ENCODE assay signal across 11 cellular contexts in the genomic region with DNA sequence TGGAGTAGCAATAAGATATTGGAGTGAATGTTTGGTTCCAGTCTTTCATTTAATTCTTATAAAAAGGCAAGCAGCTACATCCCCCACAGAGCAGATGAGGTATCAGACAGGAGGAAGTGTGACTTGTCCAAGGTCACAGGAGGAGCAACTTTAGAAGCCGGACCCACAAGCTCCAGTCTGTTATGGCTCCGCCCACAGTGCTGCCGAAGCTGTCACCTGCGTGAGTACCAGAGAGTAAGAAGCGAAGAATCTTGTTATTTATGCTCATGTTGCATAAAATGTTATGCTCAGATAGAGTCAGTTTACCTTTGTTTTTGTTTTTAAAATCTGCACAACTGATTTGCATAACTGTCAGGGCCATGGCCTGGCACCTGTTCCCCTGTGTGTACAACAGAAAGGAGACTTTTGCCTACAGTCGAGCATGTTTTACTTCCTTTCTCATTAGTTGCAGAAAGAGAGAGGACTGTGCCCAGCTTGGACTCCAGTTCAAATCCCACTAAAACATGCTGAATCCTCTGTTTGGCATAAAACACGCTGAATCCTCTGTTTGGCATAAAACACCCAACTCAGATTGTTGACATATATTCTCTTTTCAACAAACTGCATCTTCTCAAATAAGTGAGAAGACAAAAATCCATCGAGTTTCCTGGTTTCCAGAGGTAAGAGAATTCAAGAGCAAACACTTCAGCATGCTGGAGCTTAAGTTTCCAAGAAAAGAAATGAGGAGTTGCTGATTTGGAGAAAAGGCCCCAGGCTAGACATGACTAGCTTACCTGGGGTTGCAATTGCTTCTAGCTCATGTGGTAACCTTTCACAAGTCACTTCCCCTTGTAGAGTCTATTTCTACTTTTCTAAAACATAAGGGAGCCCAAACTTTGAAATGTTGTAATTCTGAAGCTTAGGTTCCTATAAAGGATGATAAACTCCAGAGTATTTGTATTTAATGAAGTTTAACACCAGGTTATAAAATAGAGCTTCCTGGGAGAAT.
DNase-seq lines count a peak whose midpoint lies in the region; ATAC-seq lines count a peak whose summit lies in the region.
"Had no signal": no experiment of that assay in that cellular context is flagged by ENCODE, and none has a peak within 500 bp of the region (broad histone marks: within the 10 kb centered on the region; RNA-seq: fewer than 3 reads in every experiment).

No MANE protein-coding gene starts in this region.

- no peak overlapping the region for H2AK5ac ChIP-seq in mesendoderm (ENCODE audit: low read length)

- H3K79me2 ChIP-seq in mesendoderm (ENCODE audit: control insufficient read depth, insufficient read depth, low read length), result no peaks in the 10 kb centered on the region

- peaks cover 13% of the 10 kb centered on the region for H3K27me3 Mint-ChIP-seq in memory B cell

- no peaks in the 10 kb centered on the region for H3K4me1 ChIP-seq in mesendoderm (ENCODE audit: control insufficient read depth, low read depth, low read length)

- no peak overlapping the region for H3K9ac ChIP-seq in mesendoderm (ENCODE audit: low read length)

- peak overlapping the region; percentile 37 for H3K4me3 Mint-ChIP-seq in memory B cell
- H3K4me3 Mint-ChIP-seq: activated CD8-positive, alpha-beta T cell treated with anti-CD3 and anti-CD28 coated beads for 36 hours had no signal

- H3K27me3 ChIP-seq in mesendoderm (ENCODE audit: insufficient read depth, low read length, poor library complexity), result no peaks in the 10 kb centered on the region
- H3K27me3 ChIP-seq: SJSA1 had no signal

- DNase-seq in memory B cell (ENCODE audit: low spot score in 2 of 2) (no peak), AG08395 (ENCODE audit: low spot score) (no peak), mesendoderm (no peak), NCI-H1092 treated with DMSO at 0.1 percent for 48 hours (lab: John Stamatoyannopoulos, UW) (no peak)
- DNase-seq: activated CD8-positive, alpha-beta T cell treated with anti-CD3 and anti-CD28 coated beads for 36 hours; stimulated activated naive CD4-positive, alpha-beta T cell treated with Interleukin-2 at 50 U/mL for 16 hours had no signal

- H3K4me3 ChIP-seq in mesendoderm (ENCODE audit: low read length), result no peak overlapping the region
- H3K4me3 ChIP-seq: SJSA1 had no signal

- H2BK15ac ChIP-seq in mesendoderm (replicated peaks; ENCODE audit: low read depth), result no peak overlapping the region

- no peaks in the 10 kb centered on the region for H3K36me3 Mint-ChIP-seq in memory B cell

- no peak overlapping the region for H4K8ac ChIP-seq in mesendoderm (ENCODE audit: low read depth, low read length)

- H3K27ac ChIP-seq in mesendoderm (ENCODE audit: low read depth, low read length), result no peak overlapping the region
- H3K27ac ChIP-seq: SJSA1 had no signal

- no peak overlapping the region for H3K4ac ChIP-seq in mesendoderm (ENCODE audit: low read depth, low read length)

- H3K9me3 Mint-ChIP-seq in memory B cell, result no peaks in the 10 kb centered on the region
- H3K9me3 Mint-ChIP-seq: activated CD8-positive, alpha-beta T cell treated with anti-CD3 and anti-CD28 coated beads for 36 hours had no signal

- H2BK5ac ChIP-seq in mesendoderm (ENCODE audit: low read length), result no peak overlapping the region

- H2BK120ac ChIP-seq in mesendoderm (ENCODE audit: low read depth, low read length), result no peak overlapping the region

- H3K4me2 ChIP-seq in mesendoderm (ENCODE audit: low read length), result no peak overlapping the region

- H3K56ac ChIP-seq in mesendoderm (ENCODE audit: low read length), result no peak overlapping the region

- no peaks in the 10 kb centered on the region for H3K79me1 ChIP-seq in mesendoderm (ENCODE audit: low read length)

- H3K4me1 Mint-ChIP-seq in memory B cell, result peaks cover 7% of the 10 kb centered on the region

- no peak overlapping the region for H4K5ac ChIP-seq in mesendoderm (ENCODE audit: low read length)

- ATAC-seq in GM18868 (IDR thresholded peaks at IDR 0.05; ENCODE audit: unreplicated experiment) (peak; percentile 42), GM21786 (IDR thresholded peaks at IDR 0.05; ENCODE audit: unreplicated experiment) (peak; percentile 70), HG03520 (IDR thresholded peaks at IDR 0.05; ENCODE audit: unreplicated experiment) (peak; percentile 53), memory B cell (ENCODE audit: low read depth) (peak; percentile 59), HG03442 (IDR thresholded peaks at IDR 0.05; ENCODE audit: unreplicated experiment) (no peak)
- ATAC-seq: activated CD8-positive, alpha-beta T cell treated with anti-CD3 and anti-CD28 coated beads for 36 hours had no signal

- no peak overlapping the region for H3K23ac ChIP-seq in mesendoderm (ENCODE audit: low read length)

- no CpG with 5 or more reads among the region's 8 CpGs for WGBS in mesendoderm (ENCODE audit: extremely low coverage, insufficient coverage, low lambda C conversion rate)

- H3K36me3 ChIP-seq in mesendoderm (ENCODE audit: control insufficient read depth, insufficient read depth, low read length), result no peaks in the 10 kb centered on the region
- H3K36me3 ChIP-seq: SJSA1 had no signal

- H3K18ac ChIP-seq in mesendoderm (ENCODE audit: low read length), result no peak overlapping the region

- no peak overlapping the region for H3K27ac Mint-ChIP-seq in memory B cell
- H3K27ac Mint-ChIP-seq: activated CD8-positive, alpha-beta T cell treated with anti-CD3 and anti-CD28 coated beads for 36 hours had no signal
